ENCODE assay signal across 8 cellular contexts in genomic region chr15:45458746-45459403, GRCh38.
DNase-seq lines count a peak whose midpoint lies in the region; ATAC-seq and TF ChIP-seq lines count a peak whose summit lies in the region.

No MANE protein-coding gene starts in this region.

- peak; percentile 59 for DNase-seq in Daoy (ENCODE audit: low read depth)
- DNase-seq in M059J (ENCODE audit: low read depth): peak; percentile 59
- DNase-seq in T-helper 1 cell: peak; percentile 57 to 80 (median 71)
- peak in 42 of 56 donors; percentile 6 to 86 (median 38) for DNase-seq in amygdala (lab: John Stamatoyannopoulos, UW)
- peak; percentile 57 to 61 for DNase-seq in hippocampal formation (lab: John Stamatoyannopoulos, UW)
- DNase-seq in gastrocnemius medialis: peak; percentile 38 to 45

- H3K4me3 ChIP-seq in gastrocnemius medialis: peak overlapping the region; percentile 50 to 75 (median 56)

- intact Hi-C loops in gastrocnemius medialis (cut with DNase I; ENCODE audit: low total_unique reads): loop anchor here (1.0 to 5.0 kb wide), 6 partner anchors 56 to 296 kb away; partner anchors contain the start of genes BLOC1S6 and GATM

- peak; percentile 71 to 94 (median 74) for TF ChIP-seq CTCF in gastrocnemius medialis (IDR thresholded peaks at IDR 0.05 in 4 of 5, conservative IDR thresholded peaks at IDR 0.05 in 1 of 5)

- H3K4me1 ChIP-seq in gastrocnemius medialis: no peaks in the 10 kb centered on the region

- peak; percentile 43 to 60 for ATAC-seq in gastrocnemius medialis
- no peak for ATAC-seq in GM21717 (IDR thresholded peaks at IDR 0.05; ENCODE audit: unreplicated experiment)
- ATAC-seq in HG02763 (IDR thresholded peaks at IDR 0.05; ENCODE audit: unreplicated experiment): no peak

- in situ Hi-C loops in gastrocnemius medialis (cut with MboI; ENCODE audit: low sequenced_read_pairs in 4 of 4): loop anchor here in 2 of 4 donors (10.0 to 25.0 kb wide), 2 partner anchors 153 to 156 kb away; no protein-coding TSS in a partner anchor

- TF ChIP-seq POLR2A in gastrocnemius medialis (IDR thresholded peaks at IDR 0.05): no peak

- no peaks in the 10 kb centered on the region for H3K9me3 ChIP-seq in gastrocnemius medialis

- H3K36me3 ChIP-seq in gastrocnemius medialis: no peaks in the 10 kb centered on the region

- H3K27me3 ChIP-seq in gastrocnemius medialis: no peaks in the 10 kb centered on the region

- H3K27ac ChIP-seq in gastrocnemius medialis: peak overlapping the region in 2 of 4 donors; percentile 75 to 82

Comparison
In these comparisons a context has a peak if more than half of its experiments do, and no peak if none do; other contexts are left out.
1. ATAC-seq: peak in gastrocnemius medialis (2 of 2); none in GM21717 (single experiment) and HG02763 (single experiment).
2. Peak in every context shown above with its lines, with median percentiles within 50 percentile points of each other: DNase-seq.